13 cellular contexts compared by ENCODE assay signal in genomic region chr17:59377410-59377809, GRCh38. TPM values are rescaled to one million over a fixed set of nuclear protein-coding genes. Genes with fewer than 3 reads are reported as not detected.
DNase-seq lines count a peak whose midpoint lies in the region; ATAC-seq, FAIRE-seq and TF ChIP-seq lines count a peak whose summit lies in the region.
"Had no signal": no experiment of that assay in that cellular context is flagged by ENCODE, and none has a peak within 500 bp of the region (broad histone marks: within the 10 kb centered on the region; RNA-seq: fewer than 3 reads in every experiment).

No MANE protein-coding gene starts in this region.

- H3K18ac ChIP-seq in mesendoderm (ENCODE audit: low read length), result no peak overlapping the region

- DNase-seq in A172 (ENCODE audit: low spot score) (peak; percentile 42), LHCN-M2 (ENCODE audit: low read depth) (peak; percentile 65), body of pancreas (no peak), mesendoderm (no peak), T-helper 2 cell (no peak), WTC11 (ENCODE audit: low spot score) (no peak), small intestine (no peak)
- DNase-seq: HCEC 1CT; naive thymus-derived CD4-positive, alpha-beta T cell had no signal

- H3K4ac ChIP-seq in mesendoderm (ENCODE audit: low read depth, low read length), result no peak overlapping the region

- no peaks in the 10 kb centered on the region for H3K27me3 Mint-ChIP-seq in WTC11 (ENCODE audit: low read depth)
- H3K27me3 Mint-ChIP-seq: activated naive CD8-positive, alpha-beta T cell; naive thymus-derived CD4-positive, alpha-beta T cell had no signal

- H3K27ac Mint-ChIP-seq in WTC11, result no peak overlapping the region
- H3K27ac Mint-ChIP-seq: activated naive CD8-positive, alpha-beta T cell had no signal

- no peak for TF ChIP-seq POLR2A in body of pancreas (IDR thresholded peaks at IDR 0.05)

- peaks cover 17% of the 10 kb centered on the region for H3K4me1 Mint-ChIP-seq in WTC11

- H3K36me3 ChIP-seq in body of pancreas (replicated peaks in 1 of 2; ENCODE audit: insufficient read depth in 1 of 2, low read depth in 2 of 2), result no peaks in the 10 kb centered on the region
- no peaks in the 10 kb centered on the region for H3K36me3 ChIP-seq in mesendoderm (ENCODE audit: control insufficient read depth, insufficient read depth, low read length)
- no peaks in the 10 kb centered on the region for H3K36me3 ChIP-seq in small intestine (ENCODE audit: control insufficient read depth in 2 of 2, insufficient read depth in 2 of 2, low read length in 2 of 2)

- H3K4me3 ChIP-seq in body of pancreas (no peak overlapping the region), mesendoderm (ENCODE audit: low read length) (no peak overlapping the region), small intestine (ENCODE audit: low read depth in 1 of 2, low read length in 2 of 2) (no peak overlapping the region)

- no peak overlapping the region for H2BK15ac ChIP-seq in mesendoderm (replicated peaks; ENCODE audit: low read depth)

- no peaks in the 10 kb centered on the region for H3K79me1 ChIP-seq in mesendoderm (ENCODE audit: low read length)

- no peak overlapping the region for H3K9ac ChIP-seq in mesendoderm (ENCODE audit: low read length)

- no peak overlapping the region for H3K4me2 ChIP-seq in mesendoderm (ENCODE audit: low read length)

- peak overlapping the region; percentile 6 for H2AK5ac ChIP-seq in mesendoderm (ENCODE audit: low read length)

- ATAC-seq in body of pancreas (no peak), WTC11 (no peak), GM19035 (IDR thresholded peaks at IDR 0.05; ENCODE audit: unreplicated experiment) (no peak)
- ATAC-seq: naive thymus-derived CD4-positive, alpha-beta T cell had no signal

- H3K79me2 ChIP-seq in mesendoderm (ENCODE audit: control insufficient read depth, insufficient read depth, low read length), result no peaks in the 10 kb centered on the region

- peak overlapping the region; percentile 1 to 85 (median 61) for H3K27ac ChIP-seq in body of pancreas
- no peak overlapping the region for H3K27ac ChIP-seq in mesendoderm (ENCODE audit: low read depth, low read length)
- H3K27ac ChIP-seq in small intestine (ENCODE audit: low read depth in 1 of 2, low read length in 1 of 2), result no peak overlapping the region

- H3K9me3 Mint-ChIP-seq in WTC11, result peaks cover 3% of the 10 kb centered on the region; the same call in 1 of the 2 replicates

- no peak overlapping the region for H2BK5ac ChIP-seq in mesendoderm (ENCODE audit: low read length)

- no peak overlapping the region for H3K56ac ChIP-seq in mesendoderm (ENCODE audit: low read length)

- H2BK120ac ChIP-seq in mesendoderm (ENCODE audit: low read depth, low read length), result no peak overlapping the region

- H3K27me3 ChIP-seq in body of pancreas (no peaks in the 10 kb centered on the region), mesendoderm (ENCODE audit: insufficient read depth, low read length, poor library complexity) (no peaks in the 10 kb centered on the region), small intestine (ENCODE audit: control insufficient read depth in 2 of 2, insufficient read depth in 2 of 2, low read length in 2 of 2) (no peaks in the 10 kb centered on the region)

- H4K5ac ChIP-seq in mesendoderm (ENCODE audit: low read length), result no peak overlapping the region

- no peak for FAIRE-seq in small intestine (lab: Jason Lieb, UNC)
- FAIRE-seq: frontal cortex, TTC549 had no signal

- TF ChIP-seq CTCF in body of pancreas (IDR thresholded peaks at IDR 0.05) (no peak), WTC11 (IDR thresholded peaks at IDR 0.05) (no peak)

- WGBS in body of pancreas, 2 donors, result 58 to 68% methylated on average over 3 of the region's 3 CpGs
- no CpG with 5 or more reads among the region's 3 CpGs for WGBS in mesendoderm (ENCODE audit: extremely low coverage, insufficient coverage, low lambda C conversion rate)
- WGBS in small intestine, 3 donors, result 84 to 95% (median 86%) methylated on average over 3 of the region's 3 CpGs

- POLR2A ChIA-PET in WTC11 (lab: Charles Lee), result no interaction called here

- H3K4me1 ChIP-seq in body of pancreas (peaks cover 64% of the 10 kb centered on the region), mesendoderm (ENCODE audit: control insufficient read depth, low read depth, low read length) (peaks cover 5% of the 10 kb centered on the region), small intestine (ENCODE audit: control insufficient read depth in 2 of 2, insufficient read depth in 1 of 2, low read depth in 1 of 2, low read length in 1 of 2) (peaks cover 5 to 36% of the 10 kb centered on the region in 2 donors)

- no peaks in the 10 kb centered on the region for H3K36me3 Mint-ChIP-seq in WTC11

- no peak overlapping the region for H3K23ac ChIP-seq in mesendoderm (ENCODE audit: low read length)

- H4K8ac ChIP-seq in mesendoderm (ENCODE audit: low read depth, low read length), result no peak overlapping the region

- intact Hi-C loops in body of pancreas (cut with DNase I), result no loop called here

- H3K9me3 ChIP-seq in body of pancreas (no peaks in the 10 kb centered on the region), small intestine (ENCODE audit: control insufficient read depth, low read depth) (no peaks in the 10 kb centered on the region)

- H3K4me3 Mint-ChIP-seq in WTC11, result no peak overlapping the region
- H3K4me3 Mint-ChIP-seq: activated naive CD8-positive, alpha-beta T cell; naive thymus-derived CD4-positive, alpha-beta T cell had no signal

- CTCF ChIA-PET in WTC11 (lab: Charles Lee), result interaction anchor here (1.3 kb wide), 1 partner anchor 48 kb away, joined by 5 read pairs; no protein-coding TSS in a partner anchor

TF ChIP-seq in WTC11, 78 proteins besides CTCF, POLR2A, EP300 and RAD21:
- TF ChIP-seq TEAD1 (CRISPR knock-in tag; IDR thresholded peaks at IDR 0.05) (no peak), SOX15 (CRISPR knock-in tag; IDR thresholded peaks at IDR 0.05) (no peak), EMX1 (CRISPR knock-in tag; IDR thresholded peaks at IDR 0.05) (no peak), CREB1 (CRISPR knock-in tag; IDR thresholded peaks at IDR 0.05) (no peak), ZNF138 (CRISPR knock-in tag; conservative IDR thresholded peaks at IDR 0.05) (no peak), USF1 (CRISPR knock-in tag; IDR thresholded peaks at IDR 0.05) (no peak), NR2C2 (CRISPR knock-in tag; IDR thresholded peaks at IDR 0.05) (no peak), RELA (CRISPR knock-in tag; IDR thresholded peaks at IDR 0.05; ENCODE audit: borderline replicate concordance) (no peak), KAT7 (CRISPR knock-in tag; IDR thresholded peaks at IDR 0.05; ENCODE audit: borderline replicate concordance) (no peak), MYBL2 (CRISPR knock-in tag; IDR thresholded peaks at IDR 0.05) (no peak)

RNA-seq across cellular contexts. Expression of gene YPEL2, which starts 46.0 kb away (rescaled TPM):
- total RNA-seq in A172 (2014; rRNA removed; shearing (Covaris generic)), result 0.38 and 1.2 TPM in 2 replicates
- total RNA-seq in LHCN-M2 (2014; rRNA removed) (1.1 and 3.5 TPM in 2 replicates), body of pancreas (10 to 100 TPM; 26.7 to 27.0 TPM), WTC11 (2021) (2.2 to 3.1 TPM (median 2.5 TPM) in 3 replicates)
- polyA plus RNA-seq in LHCN-M2 (2012), result 1.1 TPM
- 3.5 TPM for polyA plus RNA-seq in mesendoderm (2013, experiment 1 of 2)
- polyA plus RNA-seq in mesendoderm (2013, experiment 2 of 2), result 2.9 TPM
- polyA plus RNA-seq in small intestine, result 1 to 10 TPM; 4.9 to 8.0 (median 7.6) TPM

Comparison
In these comparisons a context has a peak if more than half of its experiments do, and no peak if none do; other contexts are left out.
1. DNase-seq: peak in A172 (single experiment) and LHCN-M2 (single experiment); none in body of pancreas (0 of 4), mesendoderm (single experiment), T-helper 2 cell (0 of 5), WTC11 (single experiment) and small intestine (single experiment).
2. H3K27ac ChIP-seq: peak in body of pancreas (4 of 4); none in mesendoderm (single experiment) and small intestine (0 of 2).